1 cellular context compared by ENCODE assay signal in genomic region chr1:8879348-8880067, GRCh38.
TF ChIP-seq lines count a peak whose summit lies in the region.

No MANE protein-coding gene starts in this region.

TF ChIP-seq in GM12878, 131 proteins besides CTCF, POLR2A, EP300 and RAD21 (continued from another document):
- TF ChIP-seq ZBTB11 (CRISPR knock-in tag; IDR thresholded peaks at IDR 0.05): no peak
